1 cellular context compared by ENCODE assay signal in genomic region chr1:116934586-116935207, GRCh38.
TF ChIP-seq lines count a peak whose summit lies in the region.

No MANE protein-coding gene starts in this region.

TF ChIP-seq in GM12878, 131 proteins besides CTCF, POLR2A, EP300 and RAD21:
- TF ChIP-seq ATF2 (IDR thresholded peaks at IDR 0.05; ENCODE audit: low read length) (no peak), BACH1 (IDR thresholded peaks at IDR 0.05; ENCODE audit: borderline replicate concordance) (no peak), CREB1 (IDR thresholded peaks at IDR 0.05; ENCODE audit: low read depth) (no peak), BRCA1 (IDR thresholded peaks at IDR 0.05; ENCODE audit: low read depth, low read length) (no peak), KAT2A (conservative IDR thresholded peaks at IDR 0.05; ENCODE audit: control insufficient read depth, low read depth, low read length) (no peak), POU2F2 (IDR thresholded peaks at IDR 0.05; ENCODE audit: borderline replicate concordance, low read depth, low read length) (no peak), SMC3 (IDR thresholded peaks at IDR 0.05; ENCODE audit: borderline replicate concordance, low read length) (peak; percentile 50; the same call in 1 of the 2 replicates), CUX1 (IDR thresholded peaks at IDR 0.05; ENCODE audit: insufficient replicate concordance, low read depth, low read length) (no peak), ATF7 (IDR thresholded peaks at IDR 0.05; ENCODE audit: low read depth) (peak; percentile 88), SMAD1 (IDR thresholded peaks at IDR 0.05; ENCODE audit: low read depth, partially characterized antibody) (no peak), NRF1 (conservative IDR thresholded peaks at IDR 0.05; ENCODE audit: low read depth, low read length) (no peak), SREBF1 (IDR thresholded peaks at IDR 0.05; ENCODE audit: low read length) (no peak), CEBPZ (IDR thresholded peaks at IDR 0.05; ENCODE audit: low read depth, low read length) (no peak), SMAD5 (IDR thresholded peaks at IDR 0.05; ENCODE audit: low read depth) (no peak), NFYA (IDR thresholded peaks at IDR 0.05; ENCODE audit: borderline replicate concordance, low read depth, low read length) (no peak), RELA (IDR thresholded peaks at IDR 0.05; ENCODE audit: borderline replicate concordance, partially characterized antibody) (no peak), ZBTB33 (IDR thresholded peaks at IDR 0.05) (no peak)
